ENCODE assay signal across 19 cellular contexts in the genomic region with DNA sequence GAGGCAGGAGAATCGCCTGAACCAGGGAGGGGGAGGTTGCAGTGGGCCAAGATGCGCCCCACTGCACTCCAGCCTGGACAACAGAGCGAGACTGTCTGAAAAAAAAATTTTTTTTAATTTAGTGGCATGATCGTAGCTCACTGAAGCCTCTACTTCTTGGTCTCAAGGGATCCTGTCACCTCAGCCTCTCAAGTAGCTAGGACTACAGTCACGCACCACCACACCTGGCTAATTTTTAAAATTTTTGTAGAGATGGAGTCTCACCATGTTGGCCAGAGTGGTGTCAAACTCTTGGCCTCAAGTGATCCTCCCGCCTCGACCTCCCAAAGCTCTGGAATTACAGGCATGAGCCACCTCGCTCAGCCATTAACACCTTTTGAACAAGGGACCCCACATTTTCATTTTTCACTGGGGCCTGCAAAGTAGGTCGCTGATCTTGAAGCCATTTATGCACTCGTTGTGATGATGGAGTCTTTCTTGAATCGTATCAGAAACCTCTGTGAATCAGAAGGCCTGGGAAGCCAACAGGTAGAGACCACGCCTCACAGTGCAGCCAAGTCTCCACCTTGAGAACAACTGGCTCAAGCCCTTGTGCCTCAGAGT. TPM values are rescaled to one million over a fixed set of nuclear protein-coding genes. Genes with fewer than 3 reads are reported as not detected.
DNase-seq lines count a peak whose midpoint lies in the region; ATAC-seq and TF ChIP-seq lines count a peak whose summit lies in the region.
"Had no signal": no experiment of that assay in that cellular context is flagged by ENCODE, and none has a peak within 500 bp of the region (broad histone marks: within the 10 kb centered on the region; RNA-seq: fewer than 3 reads in every experiment).

No MANE protein-coding gene starts in this region.

- 95% methylated on average over 11 of the region's 12 CpGs for WGBS in mesenchymal stem cell

- H3K27me3 ChIP-seq in GM06990 (replicated peaks; ENCODE audit: control insufficient read depth, insufficient read depth, low read length): no peaks in the 10 kb centered on the region
- H3K27me3 ChIP-seq in PC-9 (ENCODE audit: insufficient read depth, low read depth): no peaks in the 10 kb centered on the region
- no peaks in the 10 kb centered on the region for H3K27me3 ChIP-seq in mesenchymal stem cell (ENCODE audit: control insufficient read depth in 1 of 2, insufficient read depth in 1 of 2, low read length in 2 of 2)

- H2AFZ ChIP-seq in PC-9 (no peak overlapping the region), mesenchymal stem cell (ENCODE audit: low read depth, low read length) (no peak overlapping the region)

- TF ChIP-seq CTCF in GM06990 (IDR thresholded peaks at IDR 0.05; ENCODE audit: insufficient read depth, low read length, poor library complexity, severe bottlenecking): no peak
- no peak for TF ChIP-seq CTCF in PC-9 (conservative IDR thresholded peaks at IDR 0.05)

- BruUV-seq in PC-9 (replicated peaks; lab: Mats Ljungman, UMichigan): no TSS peak

- no peak overlapping the region for H2BK12ac ChIP-seq in mesenchymal stem cell (ENCODE audit: low read length in 2 of 2)

- no peak overlapping the region for H2BK15ac ChIP-seq in mesenchymal stem cell (ENCODE audit: low read depth, poor library complexity, severe bottlenecking)

- no peaks in the 10 kb centered on the region for H3K9me2 ChIP-seq in PC-9 (ENCODE audit: insufficient read depth)

- no peak overlapping the region for H3K23ac ChIP-seq in mesenchymal stem cell (ENCODE audit: low read length in 2 of 2)

- POLR2A ChIA-PET in PC-9 (lab: Charles Lee; ENCODE audit: unreplicated experiment): no interaction called here

- H2BK120ac ChIP-seq in mesenchymal stem cell (ENCODE audit: low read depth, low read length): no peak overlapping the region

- peak overlapping the region; percentile 84; the same call in 1 of the 2 replicates for H3K27ac ChIP-seq in PC-9
- no peak overlapping the region for H3K27ac ChIP-seq in mesenchymal stem cell (ENCODE audit: low read length, poor library complexity, severe bottlenecking)
- H3K27ac ChIP-seq: psoas muscle had no signal

- H3K4ac ChIP-seq in mesenchymal stem cell (ENCODE audit: low read depth in 1 of 2, low read length in 2 of 2): no peak overlapping the region

- H3K18ac ChIP-seq in mesenchymal stem cell (ENCODE audit: low read depth in 1 of 2, low read length in 2 of 2): no peak overlapping the region

- peak overlapping the region; percentile 61 for H2AK5ac ChIP-seq in mesenchymal stem cell (ENCODE audit: low read length, severe bottlenecking)

- no peak overlapping the region for H4K8ac ChIP-seq in mesenchymal stem cell (ENCODE audit: low read length)

- ATAC-seq in GM21619 (IDR thresholded peaks at IDR 0.05; ENCODE audit: unreplicated experiment) (peak; percentile 43), HG02610 (IDR thresholded peaks at IDR 0.05; ENCODE audit: unreplicated experiment) (no peak), Right ventricle myocardium superior (ENCODE audit: poor library complexity) (no peak)
- ATAC-seq: activated T-cell treated with anti-CD3 and anti-CD28 coated beads, Interleukin-2, amount 50 U/mL, for 72 hours; lower lobe of right lung; natural killer cell treated with Interleukin-12 subunit alpha and Interleukin-12 subunit beta and Interleukin-15 and Interleukin-18, amount 100 ng/mL, for 72 hours; psoas muscle; T-cell had no signal

- H3K79me2 ChIP-seq in PC-9 (ENCODE audit: low read depth): peaks cover 54% of the 10 kb centered on the region

- no peak overlapping the region for H3K14ac ChIP-seq in mesenchymal stem cell (ENCODE audit: low read length in 2 of 2)

- no peak overlapping the region for H2BK5ac ChIP-seq in mesenchymal stem cell (ENCODE audit: low read depth, low read length, poor library complexity, severe bottlenecking)

- DNase-seq in GM06990 (ENCODE audit: extremely low read depth, insufficient read length): peak; percentile 71
- DNase-seq in PC-9: no peak
- DNase-seq in mesenchymal stem cell: no peak
- no peak for DNase-seq in COLO829 (ENCODE audit: low spot score)
- no peak for DNase-seq in Right ventricle myocardium superior
- no peak for DNase-seq in islet precursor cell
- DNase-seq: activated CD4-positive, alpha-beta memory T cell treated with anti-CD3 and anti-CD28 coated beads, Interleukin-2, amount 10 ng/mL, durations not matched to agents 7 days and 5 days; activated naive CD8-positive, alpha-beta T cell treated with anti-CD3 and anti-CD28 coated beads, Interleukin-2, amount 10 ng/mL, durations not matched to agents 7 days and 5 days; activated T-cell treated with anti-CD3 and anti-CD28 coated beads, Interleukin-2, amount 50 U/mL, for 72 hours; lower lobe of right lung; NCI-H1417; NCI-H2171; NCI-H774; psoas muscle; T-cell had no signal

- H3K4me2 ChIP-seq in PC-9 (peak overlapping the region; percentile 76), mesenchymal stem cell (ENCODE audit: low read length, poor library complexity, severe bottlenecking) (no peak overlapping the region)

- H3K36me3 ChIP-seq in GM06990 (ENCODE audit: control insufficient read depth, insufficient read depth, low read length) (no peaks in the 10 kb centered on the region), PC-9 (ENCODE audit: low read depth) (no peaks in the 10 kb centered on the region), mesenchymal stem cell (ENCODE audit: control insufficient read depth in 1 of 2, insufficient read depth in 2 of 2, low read depth in 1 of 2, low read length in 2 of 2) (no peaks in the 10 kb centered on the region)
- H3K36me3 ChIP-seq: lower lobe of right lung had no signal

- no peaks in the 10 kb centered on the region for H3K9me3 ChIP-seq in PC-9 (ENCODE audit: insufficient read depth, low read depth)
- no peaks in the 10 kb centered on the region for H3K9me3 ChIP-seq in mesenchymal stem cell (ENCODE audit: control insufficient read depth, low read length)
- H3K9me3 ChIP-seq: lower lobe of right lung, psoas muscle had no signal

- intact Hi-C loops in PC-9 (cut with micrococcal nuclease; ENCODE audit: unreplicated experiment) (loop anchor here (5.0 kb wide), 1 partner anchor 47 kb away; no protein-coding TSS in a partner anchor), Right ventricle myocardium superior (cut with DNase I) (no loop called here)

- no peak overlapping the region for H3K9ac ChIP-seq in mesenchymal stem cell (ENCODE audit: low read length)

- H3K4me3 ChIP-seq in GM06990 (replicated peaks; ENCODE audit: low read depth, low read length) (no peak overlapping the region), PC-9 (no peak overlapping the region), mesenchymal stem cell (ENCODE audit: insufficient read depth in 1 of 2, low read depth in 1 of 2, low read length in 2 of 2) (no peak overlapping the region)
- H3K4me3 ChIP-seq: lower lobe of right lung, psoas muscle had no signal

- CTCF ChIA-PET in PC-9 (lab: Charles Lee): interaction anchor here (0.6 to 0.7 kb wide), 2 partner anchors 9 to 437 kb away, joined by 7 to 11 read pairs; no protein-coding TSS in a partner anchor

- no peak overlapping the region for H4K91ac ChIP-seq in mesenchymal stem cell (ENCODE audit: low read length)

- H4K20me1 ChIP-seq in PC-9 (ENCODE audit: insufficient read depth): no peaks in the 10 kb centered on the region

- H3K4me1 ChIP-seq in PC-9 (replicated peaks; ENCODE audit: insufficient read depth) (peaks cover 36% of the 10 kb centered on the region), mesenchymal stem cell (ENCODE audit: control insufficient read depth, insufficient read depth, low read depth, low read length) (no peaks in the 10 kb centered on the region)
- H3K4me1 ChIP-seq: psoas muscle had no signal

- no peaks in the 10 kb centered on the region for H3K79me1 ChIP-seq in mesenchymal stem cell (replicated peaks; ENCODE audit: low read length, poor library complexity, severe bottlenecking)

- H3F3A ChIP-seq in PC-9 (ENCODE audit: insufficient read depth, low read depth): peaks cover 36% of the 10 kb centered on the region

RNA-seq across cellular contexts. Expression of gene HCAR1, which starts 5.9 kb away (rescaled TPM):
- 4.2 and 5.2 TPM in 2 replicates for total RNA-seq in PC-9 (2021)
- not detected for polyA plus RNA-seq in mesenchymal stem cell (2013, experiment 1 of 2)
- polyA plus RNA-seq in mesenchymal stem cell (2013, experiment 2 of 2): not detected
- total RNA-seq in Right ventricle myocardium superior: 0.11 TPM
- total RNA-seq: natural killer cell treated with Interleukin-12 subunit alpha and Interleukin-12 subunit beta and Interleukin-15 and Interleukin-18, amount 100 ng/mL, for 72 hours had no signal

RNA-seq across cellular contexts. Expression of gene HCAR3, which starts 8.1 kb away (rescaled TPM):
- 0.38 and 0.44 TPM in 2 replicates for total RNA-seq in PC-9 (2021)
- 0.43 TPM for polyA plus RNA-seq in mesenchymal stem cell (2013, experiment 1 of 2)
- 0.29 TPM for polyA plus RNA-seq in mesenchymal stem cell (2013, experiment 2 of 2)
- total RNA-seq in Right ventricle myocardium superior: not detected
- total RNA-seq: activated CD4-positive, alpha-beta memory T cell treated with anti-CD3 and anti-CD28 coated beads, Interleukin-2, amount 10 ng/mL, durations not matched to agents 7 days and 5 days; activated naive CD8-positive, alpha-beta T cell treated with anti-CD3 and anti-CD28 coated beads, Interleukin-2, amount 10 ng/mL, durations not matched to agents 7 days and 5 days; activated T-cell treated with anti-CD3 and anti-CD28 coated beads, Interleukin-2, amount 50 U/mL, for 72 hours; dermis microvascular lymphatic vessel endothelial cell; T-cell had no signal

RNA-seq across cellular contexts. Expression of gene HCAR2, which starts 21.6 kb away (rescaled TPM):
- 2.0 and 2.6 TPM in 2 replicates for total RNA-seq in PC-9 (2021)
- polyA plus RNA-seq in mesenchymal stem cell (2013, experiment 1 of 2): 3.9 TPM
- polyA plus RNA-seq in mesenchymal stem cell (2013, experiment 2 of 2): 4.1 TPM
- total RNA-seq in Right ventricle myocardium superior: 0.27 TPM
- total RNA-seq: activated CD4-positive, alpha-beta memory T cell treated with anti-CD3 and anti-CD28 coated beads, Interleukin-2, amount 10 ng/mL, durations not matched to agents 7 days and 5 days; activated naive CD8-positive, alpha-beta T cell treated with anti-CD3 and anti-CD28 coated beads, Interleukin-2, amount 10 ng/mL, durations not matched to agents 7 days and 5 days; activated T-cell treated with anti-CD3 and anti-CD28 coated beads, Interleukin-2, amount 50 U/mL, for 72 hours; dermis microvascular lymphatic vessel endothelial cell had no signal

RNA-seq across cellular contexts. Expression of gene DENR, which starts 27.9 kb away (rescaled TPM):
- total RNA-seq in PC-9 (2021): 53.0 and 66.6 TPM in 2 replicates
- 48.0 TPM for polyA plus RNA-seq in mesenchymal stem cell (2013, experiment 1 of 2)
- 49.1 TPM for polyA plus RNA-seq in mesenchymal stem cell (2013, experiment 2 of 2)
- 24.3 TPM for total RNA-seq in Right ventricle myocardium superior

RNA-seq across cellular contexts. Expression of gene CCDC62, which starts 49.6 kb away (rescaled TPM):
- total RNA-seq in PC-9 (2021): 0.41 and 0.58 TPM in 2 replicates
- 0.07 TPM for polyA plus RNA-seq in mesenchymal stem cell (2013, experiment 1 of 2)
- 0.07 TPM for polyA plus RNA-seq in mesenchymal stem cell (2013, experiment 2 of 2)
- 0.91 TPM for total RNA-seq in Right ventricle myocardium superior
